In the genomic region with DNA sequence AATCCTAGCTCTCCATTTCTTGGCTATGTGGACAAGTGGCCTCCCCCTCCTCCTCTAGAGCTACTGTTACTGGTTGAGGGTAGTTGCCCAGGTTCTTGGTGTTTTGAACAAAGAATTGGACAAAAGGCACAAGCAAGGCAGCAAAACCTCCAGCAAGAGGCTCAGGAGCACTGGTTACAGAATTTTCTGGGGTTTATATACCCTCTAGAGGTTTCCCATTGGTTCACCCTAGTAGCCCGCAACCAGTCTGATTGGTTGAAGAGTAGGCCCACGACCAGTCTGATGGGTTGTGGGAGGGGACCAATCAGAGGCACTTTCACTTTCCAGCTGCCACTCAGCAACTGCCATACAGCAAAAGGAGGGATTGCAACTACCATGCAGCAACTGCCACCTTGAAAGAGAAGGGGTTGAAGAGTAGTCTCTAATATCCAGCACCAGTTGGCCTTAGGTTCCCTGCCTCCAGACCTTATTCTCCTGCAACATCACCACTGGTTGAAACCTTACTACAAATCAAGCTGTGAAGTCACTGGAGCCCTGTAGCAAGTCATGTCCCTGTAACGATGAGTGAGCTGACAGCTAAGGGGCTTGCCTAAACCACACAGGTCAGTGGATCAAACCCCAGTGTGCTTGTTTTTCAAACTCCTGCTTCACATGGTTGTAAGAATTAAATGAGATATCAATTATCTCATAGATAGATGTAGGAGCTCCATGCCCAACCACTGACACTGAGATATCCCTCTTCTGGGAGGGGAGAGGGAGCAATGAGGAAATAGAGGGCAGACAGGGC, we compare ENCODE assay signal across 1 cellular context.
TF ChIP-seq lines count a peak whose summit lies in the region.

No MANE protein-coding gene starts in this region.

TF ChIP-seq in HepG2, 621 proteins besides CTCF, POLR2A, EP300 and RAD21 (continued from another document and continues in another):
- TF ChIP-seq, protein P1, sequence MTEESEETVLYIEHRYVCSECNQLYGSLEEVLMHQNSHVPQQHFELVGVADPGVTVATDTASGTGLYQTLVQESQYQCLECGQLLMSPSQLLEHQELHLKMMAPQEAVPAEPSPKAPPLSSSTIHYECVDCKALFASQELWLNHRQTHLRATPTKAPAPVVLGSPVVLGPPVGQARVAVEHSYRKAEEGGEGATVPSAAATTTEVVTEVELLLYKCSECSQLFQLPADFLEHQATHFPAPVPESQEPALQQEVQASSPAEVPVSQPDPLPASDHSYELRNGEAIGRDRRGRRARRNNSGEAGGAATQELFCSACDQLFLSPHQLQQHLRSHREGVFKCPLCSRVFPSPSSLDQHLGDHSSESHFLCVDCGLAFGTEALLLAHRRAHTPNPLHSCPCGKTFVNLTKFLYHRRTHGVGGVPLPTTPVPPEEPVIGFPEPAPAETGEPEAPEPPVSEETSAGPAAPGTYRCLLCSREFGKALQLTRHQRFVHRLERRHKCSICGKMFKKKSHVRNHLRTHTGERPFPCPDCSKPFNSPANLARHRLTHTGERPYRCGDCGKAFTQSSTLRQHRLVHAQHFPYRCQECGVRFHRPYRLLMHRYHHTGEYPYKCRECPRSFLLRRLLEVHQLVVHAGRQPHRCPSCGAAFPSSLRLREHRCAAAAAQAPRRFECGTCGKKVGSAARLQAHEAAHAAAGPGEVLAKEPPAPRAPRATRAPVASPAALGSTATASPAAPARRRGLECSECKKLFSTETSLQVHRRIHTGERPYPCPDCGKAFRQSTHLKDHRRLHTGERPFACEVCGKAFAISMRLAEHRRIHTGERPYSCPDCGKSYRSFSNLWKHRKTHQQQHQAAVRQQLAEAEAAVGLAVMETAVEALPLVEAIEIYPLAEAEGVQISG (CRISPR knock-in tag; IDR thresholded peaks at IDR 0.05) = peak; percentile 39; the same call in 1 of the 2 replicates
- TF ChIP-seq TCF7 (IDR thresholded peaks at IDR 0.05; ENCODE audit: low read depth) (no peak), ZNF563 (CRISPR knock-in tag; IDR thresholded peaks at IDR 0.05) (no peak), REXO4 (CRISPR knock-in tag; IDR thresholded peaks at IDR 0.05; ENCODE audit: borderline replicate concordance) (no peak), ZNF816 (CRISPR knock-in tag; IDR thresholded peaks at IDR 0.05; ENCODE audit: borderline replicate concordance) (no peak), ZSCAN22 (CRISPR knock-in tag; IDR thresholded peaks at IDR 0.05) (no peak), JUNB (CRISPR knock-in tag; IDR thresholded peaks at IDR 0.05; ENCODE audit: borderline replicate concordance) (no peak), KDM4B (CRISPR knock-in tag; IDR thresholded peaks at IDR 0.05) (no peak), PHF8 (CRISPR knock-in tag; IDR thresholded peaks at IDR 0.05) (no peak), ZFAT (CRISPR knock-in tag; conservative IDR thresholded peaks at IDR 0.05) (no peak), ZNF329 (CRISPR knock-in tag; IDR thresholded peaks at IDR 0.05; ENCODE audit: low read depth) (no peak), TAF15 (IDR thresholded peaks at IDR 0.05; ENCODE audit: low read depth, low read length, poor library complexity, severe bottlenecking) (no peak), ZFP36 (IDR thresholded peaks at IDR 0.05; ENCODE audit: borderline replicate concordance, low read depth, low read length, partially characterized antibody) (no peak), PITX1 (CRISPR knock-in tag; IDR thresholded peaks at IDR 0.05) (0 out of 2 replicates have a peak, but pooled peaks have one; percentile 43), ELF3 (CRISPR knock-in tag; IDR thresholded peaks at IDR 0.05) (no peak), FOSL1 (CRISPR knock-in tag; IDR thresholded peaks at IDR 0.05; ENCODE audit: borderline replicate concordance) (no peak), ONECUT2 (CRISPR knock-in tag; IDR thresholded peaks at IDR 0.05) (no peak), TBX2 (CRISPR knock-in tag; IDR thresholded peaks at IDR 0.05; ENCODE audit: borderline replicate concordance) (0 out of 2 replicates have a peak, but pooled peaks have one; percentile 33), MTA1 (CRISPR knock-in tag; IDR thresholded peaks at IDR 0.05; ENCODE audit: borderline replicate concordance) (no peak), FLYWCH1 (CRISPR knock-in tag; IDR thresholded peaks at IDR 0.05) (no peak), SALL2 (CRISPR knock-in tag; IDR thresholded peaks at IDR 0.05) (peak; percentile 48; the same call in 1 of the 2 replicates), SALL1 (CRISPR knock-in tag; IDR thresholded peaks at IDR 0.05) (peak; percentile 15; the same call in 1 of the 2 replicates), ATF7 (IDR thresholded peaks at IDR 0.05) (no peak), ATF7 (CRISPR knock-in tag; IDR thresholded peaks at IDR 0.05) (no peak), HOXA5 (CRISPR knock-in tag; IDR thresholded peaks at IDR 0.05) (no peak), ZNF562 (CRISPR knock-in tag; IDR thresholded peaks at IDR 0.05; ENCODE audit: borderline replicate concordance) (no peak), TBL1XR1 (IDR thresholded peaks at IDR 0.05; ENCODE audit: borderline replicate concordance, low read length, partially characterized antibody) (no peak), ZBTB1 (CRISPR knock-in tag; IDR thresholded peaks at IDR 0.05; ENCODE audit: borderline replicate concordance) (no peak), KMT2B (CRISPR knock-in tag; IDR thresholded peaks at IDR 0.05) (no peak), FOXP1 (IDR thresholded peaks at IDR 0.05) (no peak), FOXP1 (CRISPR knock-in tag; IDR thresholded peaks at IDR 0.05) (no peak), HNF4A (CRISPR knock-in tag; IDR thresholded peaks at IDR 0.05) (no peak), SNAI1 (CRISPR knock-in tag; IDR thresholded peaks at IDR 0.05; ENCODE audit: borderline replicate concordance) (no peak), ZNF24 (IDR thresholded peaks at IDR 0.05) (no peak), SYNCRIP (IDR thresholded peaks at IDR 0.05; ENCODE audit: insufficient read depth, low read depth, low read length) (no peak), PCBP2 (optimal IDR thresholded peaks at IDR 0.05; ENCODE audit: low read depth, low read length, poor library complexity, severe bottlenecking) (no peak), TEAD3 (CRISPR knock-in tag; optimal IDR thresholded peaks at IDR 0.05; ENCODE audit: borderline replicate concordance) (no peak), ZNF567 (CRISPR knock-in tag; IDR thresholded peaks at IDR 0.05; ENCODE audit: borderline replicate concordance) (no peak)
- TF ChIP-seq, protein P2, sequence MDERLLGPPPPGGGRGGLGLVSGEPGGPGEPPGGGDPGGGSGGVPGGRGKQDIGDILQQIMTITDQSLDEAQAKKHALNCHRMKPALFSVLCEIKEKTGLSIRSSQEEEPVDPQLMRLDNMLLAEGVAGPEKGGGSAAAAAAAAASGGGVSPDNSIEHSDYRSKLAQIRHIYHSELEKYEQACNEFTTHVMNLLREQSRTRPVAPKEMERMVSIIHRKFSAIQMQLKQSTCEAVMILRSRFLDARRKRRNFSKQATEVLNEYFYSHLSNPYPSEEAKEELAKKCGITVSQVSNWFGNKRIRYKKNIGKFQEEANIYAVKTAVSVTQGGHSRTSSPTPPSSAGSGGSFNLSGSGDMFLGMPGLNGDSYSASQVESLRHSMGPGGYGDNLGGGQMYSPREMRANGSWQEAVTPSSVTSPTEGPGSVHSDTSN (CRISPR knock-in tag; IDR thresholded peaks at IDR 0.05) = peak; percentile 65
- TF ChIP-seq, protein P3, sequence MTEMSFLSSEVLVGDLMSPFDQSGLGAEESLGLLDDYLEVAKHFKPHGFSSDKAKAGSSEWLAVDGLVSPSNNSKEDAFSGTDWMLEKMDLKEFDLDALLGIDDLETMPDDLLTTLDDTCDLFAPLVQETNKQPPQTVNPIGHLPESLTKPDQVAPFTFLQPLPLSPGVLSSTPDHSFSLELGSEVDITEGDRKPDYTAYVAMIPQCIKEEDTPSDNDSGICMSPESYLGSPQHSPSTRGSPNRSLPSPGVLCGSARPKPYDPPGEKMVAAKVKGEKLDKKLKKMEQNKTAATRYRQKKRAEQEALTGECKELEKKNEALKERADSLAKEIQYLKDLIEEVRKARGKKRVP (CRISPR knock-in tag; IDR thresholded peaks at IDR 0.05) = peak in 1 of 2 experiments; percentile 23; a peak in 1 of 4 replicates
- TF ChIP-seq, protein P4, sequence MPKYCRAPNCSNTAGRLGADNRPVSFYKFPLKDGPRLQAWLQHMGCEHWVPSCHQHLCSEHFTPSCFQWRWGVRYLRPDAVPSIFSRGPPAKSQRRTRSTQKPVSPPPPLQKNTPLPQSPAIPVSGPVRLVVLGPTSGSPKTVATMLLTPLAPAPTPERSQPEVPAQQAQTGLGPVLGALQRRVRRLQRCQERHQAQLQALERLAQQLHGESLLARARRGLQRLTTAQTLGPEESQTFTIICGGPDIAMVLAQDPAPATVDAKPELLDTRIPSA (CRISPR knock-in tag; IDR thresholded peaks at IDR 0.05; ENCODE audit: borderline replicate concordance) = no peak
- TF ChIP-seq, protein P5, sequence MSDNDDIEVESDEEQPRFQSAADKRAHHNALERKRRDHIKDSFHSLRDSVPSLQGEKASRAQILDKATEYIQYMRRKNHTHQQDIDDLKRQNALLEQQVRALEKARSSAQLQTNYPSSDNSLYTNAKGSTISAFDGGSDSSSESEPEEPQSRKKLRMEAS (IDR thresholded peaks at IDR 0.05) = peak; percentile 92
- TF ChIP-seq, protein P6, sequence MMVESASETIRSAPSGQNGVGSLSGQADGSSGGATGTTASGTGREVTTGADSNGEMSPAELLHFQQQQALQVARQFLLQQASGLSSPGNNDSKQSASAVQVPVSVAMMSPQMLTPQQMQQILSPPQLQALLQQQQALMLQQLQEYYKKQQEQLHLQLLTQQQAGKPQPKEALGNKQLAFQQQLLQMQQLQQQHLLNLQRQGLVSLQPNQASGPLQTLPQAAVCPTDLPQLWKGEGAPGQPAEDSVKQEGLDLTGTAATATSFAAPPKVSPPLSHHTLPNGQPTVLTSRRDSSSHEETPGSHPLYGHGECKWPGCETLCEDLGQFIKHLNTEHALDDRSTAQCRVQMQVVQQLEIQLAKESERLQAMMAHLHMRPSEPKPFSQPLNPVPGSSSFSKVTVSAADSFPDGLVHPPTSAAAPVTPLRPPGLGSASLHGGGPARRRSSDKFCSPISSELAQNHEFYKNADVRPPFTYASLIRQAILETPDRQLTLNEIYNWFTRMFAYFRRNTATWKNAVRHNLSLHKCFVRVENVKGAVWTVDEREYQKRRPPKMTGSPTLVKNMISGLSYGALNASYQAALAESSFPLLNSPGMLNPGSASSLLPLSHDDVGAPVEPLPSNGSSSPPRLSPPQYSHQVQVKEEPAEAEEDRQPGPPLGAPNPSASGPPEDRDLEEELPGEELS (CRISPR knock-in tag; IDR thresholded peaks at IDR 0.05) = no peak
- TF ChIP-seq, protein P7, sequence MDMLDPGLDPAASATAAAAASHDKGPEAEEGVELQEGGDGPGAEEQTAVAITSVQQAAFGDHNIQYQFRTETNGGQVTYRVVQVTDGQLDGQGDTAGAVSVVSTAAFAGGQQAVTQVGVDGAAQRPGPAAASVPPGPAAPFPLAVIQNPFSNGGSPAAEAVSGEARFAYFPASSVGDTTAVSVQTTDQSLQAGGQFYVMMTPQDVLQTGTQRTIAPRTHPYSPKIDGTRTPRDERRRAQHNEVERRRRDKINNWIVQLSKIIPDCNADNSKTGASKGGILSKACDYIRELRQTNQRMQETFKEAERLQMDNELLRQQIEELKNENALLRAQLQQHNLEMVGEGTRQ (IDR thresholded peaks at IDR 0.05; ENCODE audit: low read depth, low read length) = no peak
- TF ChIP-seq, protein P7 (CRISPR knock-in tag; IDR thresholded peaks at IDR 0.05; ENCODE audit: borderline replicate concordance) = no peak
- TF ChIP-seq, protein P8, sequence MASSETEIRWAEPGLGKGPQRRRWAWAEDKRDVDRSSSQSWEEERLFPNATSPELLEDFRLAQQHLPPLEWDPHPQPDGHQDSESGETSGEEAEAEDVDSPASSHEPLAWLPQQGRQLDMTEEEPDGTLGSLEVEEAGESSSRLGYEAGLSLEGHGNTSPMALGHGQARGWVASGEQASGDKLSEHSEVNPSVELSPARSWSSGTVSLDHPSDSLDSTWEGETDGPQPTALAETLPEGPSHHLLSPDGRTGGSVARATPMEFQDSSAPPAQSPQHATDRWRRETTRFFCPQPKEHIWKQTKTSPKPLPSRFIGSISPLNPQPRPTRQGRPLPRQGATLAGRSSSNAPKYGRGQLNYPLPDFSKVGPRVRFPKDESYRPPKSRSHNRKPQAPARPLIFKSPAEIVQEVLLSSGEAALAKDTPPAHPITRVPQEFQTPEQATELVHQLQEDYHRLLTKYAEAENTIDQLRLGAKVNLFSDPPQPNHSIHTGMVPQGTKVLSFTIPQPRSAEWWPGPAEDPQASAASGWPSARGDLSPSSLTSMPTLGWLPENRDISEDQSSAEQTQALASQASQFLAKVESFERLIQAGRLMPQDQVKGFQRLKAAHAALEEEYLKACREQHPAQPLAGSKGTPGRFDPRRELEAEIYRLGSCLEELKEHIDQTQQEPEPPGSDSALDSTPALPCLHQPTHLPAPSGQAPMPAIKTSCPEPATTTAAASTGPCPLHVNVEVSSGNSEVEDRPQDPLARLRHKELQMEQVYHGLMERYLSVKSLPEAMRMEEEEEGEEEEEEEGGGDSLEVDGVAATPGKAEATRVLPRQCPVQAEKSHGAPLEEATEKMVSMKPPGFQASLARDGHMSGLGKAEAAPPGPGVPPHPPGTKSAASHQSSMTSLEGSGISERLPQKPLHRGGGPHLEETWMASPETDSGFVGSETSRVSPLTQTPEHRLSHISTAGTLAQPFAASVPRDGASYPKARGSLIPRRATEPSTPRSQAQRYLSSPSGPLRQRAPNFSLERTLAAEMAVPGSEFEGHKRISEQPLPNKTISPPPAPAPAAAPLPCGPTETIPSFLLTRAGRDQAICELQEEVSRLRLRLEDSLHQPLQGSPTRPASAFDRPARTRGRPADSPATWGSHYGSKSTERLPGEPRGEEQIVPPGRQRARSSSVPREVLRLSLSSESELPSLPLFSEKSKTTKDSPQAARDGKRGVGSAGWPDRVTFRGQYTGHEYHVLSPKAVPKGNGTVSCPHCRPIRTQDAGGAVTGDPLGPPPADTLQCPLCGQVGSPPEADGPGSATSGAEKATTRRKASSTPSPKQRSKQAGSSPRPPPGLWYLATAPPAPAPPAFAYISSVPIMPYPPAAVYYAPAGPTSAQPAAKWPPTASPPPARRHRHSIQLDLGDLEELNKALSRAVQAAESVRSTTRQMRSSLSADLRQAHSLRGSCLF (CRISPR knock-in tag; IDR thresholded peaks at IDR 0.05; ENCODE audit: borderline replicate concordance) = no peak
- TF ChIP-seq, protein P9, sequence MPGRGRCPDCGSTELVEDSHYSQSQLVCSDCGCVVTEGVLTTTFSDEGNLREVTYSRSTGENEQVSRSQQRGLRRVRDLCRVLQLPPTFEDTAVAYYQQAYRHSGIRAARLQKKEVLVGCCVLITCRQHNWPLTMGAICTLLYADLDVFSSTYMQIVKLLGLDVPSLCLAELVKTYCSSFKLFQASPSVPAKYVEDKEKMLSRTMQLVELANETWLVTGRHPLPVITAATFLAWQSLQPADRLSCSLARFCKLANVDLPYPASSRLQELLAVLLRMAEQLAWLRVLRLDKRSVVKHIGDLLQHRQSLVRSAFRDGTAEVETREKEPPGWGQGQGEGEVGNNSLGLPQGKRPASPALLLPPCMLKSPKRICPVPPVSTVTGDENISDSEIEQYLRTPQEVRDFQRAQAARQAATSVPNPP (CRISPR knock-in tag; IDR thresholded peaks at IDR 0.05) = no peak
- TF ChIP-seq, protein P10, sequence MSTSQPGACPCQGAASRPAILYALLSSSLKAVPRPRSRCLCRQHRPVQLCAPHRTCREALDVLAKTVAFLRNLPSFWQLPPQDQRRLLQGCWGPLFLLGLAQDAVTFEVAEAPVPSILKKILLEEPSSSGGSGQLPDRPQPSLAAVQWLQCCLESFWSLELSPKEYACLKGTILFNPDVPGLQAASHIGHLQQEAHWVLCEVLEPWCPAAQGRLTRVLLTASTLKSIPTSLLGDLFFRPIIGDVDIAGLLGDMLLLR (CRISPR knock-in tag; IDR thresholded peaks at IDR 0.05) = no peak
